ENCODE assay signal across 1 cellular context in genomic region chr10:91629715-91630549, GRCh38.
TF ChIP-seq lines count a peak whose summit lies in the region.

No MANE protein-coding gene starts in this region.

TF ChIP-seq in HepG2, 621 proteins besides CTCF, POLR2A, EP300 and RAD21 (continued from another document):
- TF ChIP-seq, protein P1, sequence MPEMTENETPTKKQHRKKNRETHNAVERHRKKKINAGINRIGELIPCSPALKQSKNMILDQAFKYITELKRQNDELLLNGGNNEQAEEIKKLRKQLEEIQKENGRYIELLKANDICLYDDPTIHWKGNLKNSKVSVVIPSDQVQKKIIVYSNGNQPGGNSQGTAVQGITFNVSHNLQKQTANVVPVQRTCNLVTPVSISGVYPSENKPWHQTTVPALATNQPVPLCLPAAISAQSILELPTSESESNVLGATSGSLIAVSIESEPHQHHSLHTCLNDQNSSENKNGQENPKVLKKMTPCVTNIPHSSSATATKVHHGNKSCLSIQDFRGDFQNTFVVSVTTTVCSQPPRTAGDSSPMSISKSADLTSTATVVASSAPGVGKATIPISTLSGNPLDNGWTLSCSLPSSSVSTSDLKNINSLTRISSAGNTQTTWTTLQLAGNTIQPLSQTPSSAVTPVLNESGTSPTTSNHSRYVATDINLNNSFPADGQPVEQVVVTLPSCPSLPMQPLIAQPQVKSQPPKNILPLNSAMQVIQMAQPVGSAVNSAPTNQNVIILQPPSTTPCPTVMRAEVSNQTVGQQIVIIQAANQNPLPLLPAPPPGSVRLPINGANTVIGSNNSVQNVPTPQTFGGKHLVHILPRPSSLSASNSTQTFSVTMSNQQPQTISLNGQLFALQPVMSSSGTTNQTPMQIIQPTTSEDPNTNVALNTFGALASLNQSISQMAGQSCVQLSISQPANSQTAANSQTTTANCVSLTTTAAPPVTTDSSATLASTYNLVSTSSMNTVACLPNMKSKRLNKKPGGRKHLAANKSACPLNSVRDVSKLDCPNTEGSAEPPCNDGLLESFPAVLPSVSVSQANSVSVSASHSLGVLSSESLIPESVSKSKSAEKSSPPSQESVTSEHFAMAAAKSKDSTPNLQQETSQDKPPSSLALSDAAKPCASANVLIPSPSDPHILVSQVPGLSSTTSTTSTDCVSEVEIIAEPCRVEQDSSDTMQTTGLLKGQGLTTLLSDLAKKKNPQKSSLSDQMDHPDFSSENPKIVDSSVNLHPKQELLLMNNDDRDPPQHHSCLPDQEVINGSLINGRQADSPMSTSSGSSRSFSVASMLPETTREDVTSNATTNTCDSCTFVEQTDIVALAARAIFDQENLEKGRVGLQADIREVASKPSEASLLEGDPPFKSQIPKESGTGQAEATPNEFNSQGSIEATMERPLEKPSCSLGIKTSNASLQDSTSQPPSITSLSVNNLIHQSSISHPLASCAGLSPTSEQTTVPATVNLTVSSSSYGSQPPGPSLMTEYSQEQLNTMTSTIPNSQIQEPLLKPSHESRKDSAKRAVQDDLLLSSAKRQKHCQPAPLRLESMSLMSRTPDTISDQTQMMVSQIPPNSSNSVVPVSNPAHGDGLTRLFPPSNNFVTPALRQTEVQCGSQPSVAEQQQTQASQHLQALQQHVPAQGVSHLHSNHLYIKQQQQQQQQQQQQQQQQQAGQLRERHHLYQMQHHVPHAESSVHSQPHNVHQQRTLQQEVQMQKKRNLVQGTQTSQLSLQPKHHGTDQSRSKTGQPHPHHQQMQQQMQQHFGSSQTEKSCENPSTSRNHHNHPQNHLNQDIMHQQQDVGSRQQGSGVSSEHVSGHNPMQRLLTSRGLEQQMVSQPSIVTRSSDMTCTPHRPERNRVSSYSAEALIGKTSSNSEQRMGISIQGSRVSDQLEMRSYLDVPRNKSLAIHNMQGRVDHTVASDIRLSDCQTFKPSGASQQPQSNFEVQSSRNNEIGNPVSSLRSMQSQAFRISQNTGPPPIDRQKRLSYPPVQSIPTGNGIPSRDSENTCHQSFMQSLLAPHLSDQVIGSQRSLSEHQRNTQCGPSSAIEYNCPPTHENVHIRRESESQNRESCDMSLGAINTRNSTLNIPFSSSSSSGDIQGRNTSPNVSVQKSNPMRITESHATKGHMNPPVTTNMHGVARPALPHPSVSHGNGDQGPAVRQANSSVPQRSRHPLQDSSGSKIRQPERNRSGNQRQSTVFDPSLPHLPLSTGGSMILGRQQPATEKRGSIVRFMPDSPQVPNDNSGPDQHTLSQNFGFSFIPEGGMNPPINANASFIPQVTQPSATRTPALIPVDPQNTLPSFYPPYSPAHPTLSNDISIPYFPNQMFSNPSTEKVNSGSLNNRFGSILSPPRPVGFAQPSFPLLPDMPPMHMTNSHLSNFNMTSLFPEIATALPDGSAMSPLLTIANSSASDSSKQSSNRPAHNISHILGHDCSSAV (CRISPR knock-in tag; IDR thresholded peaks at IDR 0.05; ENCODE audit: borderline replicate concordance): no peak
- TF ChIP-seq ATF4 (CRISPR knock-in tag; IDR thresholded peaks at IDR 0.05) (peak in 1 of 2 experiments; percentile 66; a peak in 2 of 4 replicates), HBP1 (CRISPR knock-in tag; IDR thresholded peaks at IDR 0.05; ENCODE audit: low read depth) (no peak), ZNF562 (CRISPR knock-in tag; IDR thresholded peaks at IDR 0.05; ENCODE audit: borderline replicate concordance) (no peak)
